In the genomic region with DNA sequence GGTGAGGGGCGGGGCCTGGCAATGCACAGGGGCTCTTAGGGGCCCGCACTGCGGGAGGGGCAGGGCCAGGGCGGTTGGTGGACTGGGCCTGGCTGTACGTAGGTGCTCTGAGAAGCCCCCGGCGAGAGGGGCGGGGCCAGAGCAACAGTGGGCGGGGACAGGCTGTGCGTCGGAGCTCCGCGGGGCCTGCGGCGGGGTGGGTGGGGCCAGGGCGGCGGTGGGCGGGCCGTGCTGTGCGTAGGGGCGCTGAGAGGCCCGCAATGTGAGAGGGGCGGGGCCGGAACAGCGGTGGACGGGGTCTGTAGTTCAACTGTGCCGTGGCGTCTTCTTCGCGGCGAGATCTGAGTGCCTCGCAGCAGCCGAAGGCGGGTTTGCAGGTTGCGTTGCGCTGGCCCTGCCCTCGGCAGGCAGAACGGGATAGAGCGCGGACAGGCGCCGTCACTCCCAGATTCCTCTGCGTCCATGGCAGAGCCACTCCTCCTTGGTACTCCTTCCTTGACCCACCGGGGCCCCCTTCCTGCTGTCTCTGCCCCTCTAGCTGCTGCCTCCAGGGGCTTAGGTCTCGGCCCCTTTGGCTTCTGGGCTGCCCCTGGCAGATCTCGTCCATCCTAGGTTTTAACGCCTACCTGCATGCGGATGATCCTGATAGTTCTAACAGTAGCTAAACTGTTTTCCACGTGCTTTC, we compare ENCODE assay signal across 8 cellular contexts. TPM values are rescaled to one million over a fixed set of nuclear protein-coding genes. Genes with fewer than 3 reads are reported as not detected.
DNase-seq lines count a peak whose midpoint lies in the region; ATAC-seq and TF ChIP-seq lines count a peak whose summit lies in the region.

No MANE protein-coding gene starts in this region.

- H3K79me2 ChIP-seq in parathyroid adenoma = no peaks in the 10 kb centered on the region

- H3K4me1 Mint-ChIP-seq in activated naive CD8-positive, alpha-beta T cell (ENCODE audit: low read depth) = peaks cover 11% of the 10 kb centered on the region

- H3K36me3 ChIP-seq in parathyroid adenoma (ENCODE audit: control insufficient read depth, insufficient read depth, low read length) = no peaks in the 10 kb centered on the region
- no peaks in the 10 kb centered on the region for H3K36me3 ChIP-seq in tibial artery

- no peak overlapping the region for H3K9ac ChIP-seq in parathyroid adenoma

- DNase-seq in GM10266 (ENCODE audit: extremely low spot score) = peak; percentile 95
- DNase-seq in NCI-H1092 (lab: John Stamatoyannopoulos, UW) = peak; percentile 58
- peak; percentile 95 for DNase-seq in Right ventricle myocardium superior
- peak; percentile 90 to 94 for DNase-seq in tibial artery

- intact Hi-C loops in Right ventricle myocardium superior (cut with DNase I) = loop anchor here (2.0 kb wide), 1 partner anchor 34 kb away; a partner anchor contains a TSS
- intact Hi-C loops in tibial artery (cut with DNase I; ENCODE audit: low total_unique reads) = loop anchor here (2.0 kb wide), 1 partner anchor 34 kb away; a partner anchor contains a TSS

- no peaks in the 10 kb centered on the region for H3K36me3 Mint-ChIP-seq in activated naive CD8-positive, alpha-beta T cell

- H3K9me3 Mint-ChIP-seq in activated naive CD8-positive, alpha-beta T cell (ENCODE audit: low read depth) = no peaks in the 10 kb centered on the region

- H3K27me3 ChIP-seq in parathyroid adenoma (ENCODE audit: control insufficient read depth, insufficient read depth, low read length) = no peaks in the 10 kb centered on the region
- H3K27me3 ChIP-seq in tibial artery = peaks cover 0 to 9% of the 10 kb centered on the region in 2 donors

- H3K27ac Mint-ChIP-seq in activated naive CD8-positive, alpha-beta T cell = peak overlapping the region; percentile 93

- no peaks in the 10 kb centered on the region for H3K9me3 ChIP-seq in parathyroid adenoma (ENCODE audit: control insufficient read depth, low read length)
- no peaks in the 10 kb centered on the region for H3K9me3 ChIP-seq in tibial artery

- peak overlapping the region; percentile 89 for H3K4me3 Mint-ChIP-seq in activated naive CD8-positive, alpha-beta T cell

- H3K4me3 ChIP-seq in parathyroid adenoma (ENCODE audit: low read depth, low read length) (peak overlapping the region; percentile 51), tibial artery (peak overlapping the region; percentile 64 to 67)

- peak overlapping the region; percentile 77 for H3K4me2 ChIP-seq in parathyroid adenoma (ENCODE audit: low read length)

- peak overlapping the region; percentile 61 for H3K27ac ChIP-seq in parathyroid adenoma
- peak overlapping the region; percentile 66 to 76 for H3K27ac ChIP-seq in tibial artery

- peak overlapping the region; percentile 85 for H2AFZ ChIP-seq in parathyroid adenoma

- no peaks in the 10 kb centered on the region for H3K4me1 ChIP-seq in parathyroid adenoma
- peaks cover 0 to 25% (median 19%) of the 10 kb centered on the region in 4 donors for H3K4me1 ChIP-seq in tibial artery

- TF ChIP-seq CTCF in GM10266 (IDR thresholded peaks at IDR 0.05; ENCODE audit: control insufficient read depth, insufficient read depth, low read depth, missing control alignments) (no peak), parathyroid adenoma (IDR thresholded peaks at IDR 0.05) (no peak), tibial artery (IDR thresholded peaks at IDR 0.05) (no peak)

- ATAC-seq in HG02610 (IDR thresholded peaks at IDR 0.05; ENCODE audit: unreplicated experiment) (peak; percentile 69), SK-N-SH treated with all-trans-retinoic acid at 6 μM for 48 hours (peak; percentile 90), Right ventricle myocardium superior (ENCODE audit: poor library complexity) (peak; percentile 94)

- H3K27me3 Mint-ChIP-seq in activated naive CD8-positive, alpha-beta T cell = no peaks in the 10 kb centered on the region

TF ChIP-seq in SK-N-SH treated with all-trans-retinoic acid at 6 μM for 48 hours, 23 proteins besides CTCF, POLR2A, EP300 and RAD21:
- TF ChIP-seq, protein P1, sequence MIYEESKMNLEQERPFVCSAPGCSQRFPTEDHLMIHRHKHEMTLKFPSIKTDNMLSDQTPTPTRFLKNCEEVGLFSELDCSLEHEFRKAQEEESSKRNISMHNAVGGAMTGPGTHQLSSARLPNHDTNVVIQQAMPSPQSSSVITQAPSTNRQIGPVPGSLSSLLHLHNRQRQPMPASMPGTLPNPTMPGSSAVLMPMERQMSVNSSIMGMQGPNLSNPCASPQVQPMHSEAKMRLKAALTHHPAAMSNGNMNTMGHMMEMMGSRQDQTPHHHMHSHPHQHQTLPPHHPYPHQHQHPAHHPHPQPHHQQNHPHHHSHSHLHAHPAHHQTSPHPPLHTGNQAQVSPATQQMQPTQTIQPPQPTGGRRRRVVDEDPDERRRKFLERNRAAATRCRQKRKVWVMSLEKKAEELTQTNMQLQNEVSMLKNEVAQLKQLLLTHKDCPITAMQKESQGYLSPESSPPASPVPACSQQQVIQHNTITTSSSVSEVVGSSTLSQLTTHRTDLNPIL (CRISPR knock-in tag; IDR thresholded peaks at IDR 0.05; ENCODE audit: low read depth) = no peak
- TF ChIP-seq ZFP3 (CRISPR knock-in tag; IDR thresholded peaks at IDR 0.05) (no peak), ZFP30 (CRISPR knock-in tag; IDR thresholded peaks at IDR 0.05) (no peak), GLIS3 (CRISPR knock-in tag; IDR thresholded peaks at IDR 0.05) (no peak), ESRRG (CRISPR knock-in tag; IDR thresholded peaks at IDR 0.05) (no peak), CSDC2 (CRISPR knock-in tag; IDR thresholded peaks at IDR 0.05) (no peak), BACH2 (CRISPR knock-in tag; IDR thresholded peaks at IDR 0.05; ENCODE audit: borderline replicate concordance) (no peak), SNAI2 (CRISPR knock-in tag; IDR thresholded peaks at IDR 0.05) (no peak), TOX (CRISPR knock-in tag; IDR thresholded peaks at IDR 0.05; ENCODE audit: borderline replicate concordance) (no peak), ZC3H10 (CRISPR knock-in tag; IDR thresholded peaks at IDR 0.05) (no peak), ARNTL (CRISPR knock-in tag; IDR thresholded peaks at IDR 0.05; ENCODE audit: borderline replicate concordance, low read depth) (no peak), TCF4 (CRISPR knock-in tag; IDR thresholded peaks at IDR 0.05; ENCODE audit: borderline replicate concordance) (no peak)
- TF ChIP-seq, protein P2, sequence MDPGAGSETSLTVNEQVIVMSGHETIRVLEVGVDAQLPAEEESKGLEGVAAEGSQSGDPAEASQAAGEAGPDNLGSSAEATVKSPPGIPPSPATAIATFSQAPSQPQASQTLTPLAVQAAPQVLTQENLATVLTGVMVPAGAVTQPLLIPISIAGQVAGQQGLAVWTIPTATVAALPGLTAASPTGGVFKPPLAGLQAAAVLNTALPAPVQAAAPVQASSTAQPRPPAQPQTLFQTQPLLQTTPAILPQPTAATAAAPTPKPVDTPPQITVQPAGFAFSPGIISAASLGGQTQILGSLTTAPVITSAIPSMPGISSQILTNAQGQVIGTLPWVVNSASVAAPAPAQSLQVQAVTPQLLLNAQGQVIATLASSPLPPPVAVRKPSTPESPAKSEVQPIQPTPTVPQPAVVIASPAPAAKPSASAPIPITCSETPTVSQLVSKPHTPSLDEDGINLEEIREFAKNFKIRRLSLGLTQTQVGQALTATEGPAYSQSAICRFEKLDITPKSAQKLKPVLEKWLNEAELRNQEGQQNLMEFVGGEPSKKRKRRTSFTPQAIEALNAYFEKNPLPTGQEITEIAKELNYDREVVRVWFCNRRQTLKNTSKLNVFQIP (CRISPR knock-in tag; IDR thresholded peaks at IDR 0.05; ENCODE audit: borderline replicate concordance, low read depth) = no peak
- TF ChIP-seq, protein P3, sequence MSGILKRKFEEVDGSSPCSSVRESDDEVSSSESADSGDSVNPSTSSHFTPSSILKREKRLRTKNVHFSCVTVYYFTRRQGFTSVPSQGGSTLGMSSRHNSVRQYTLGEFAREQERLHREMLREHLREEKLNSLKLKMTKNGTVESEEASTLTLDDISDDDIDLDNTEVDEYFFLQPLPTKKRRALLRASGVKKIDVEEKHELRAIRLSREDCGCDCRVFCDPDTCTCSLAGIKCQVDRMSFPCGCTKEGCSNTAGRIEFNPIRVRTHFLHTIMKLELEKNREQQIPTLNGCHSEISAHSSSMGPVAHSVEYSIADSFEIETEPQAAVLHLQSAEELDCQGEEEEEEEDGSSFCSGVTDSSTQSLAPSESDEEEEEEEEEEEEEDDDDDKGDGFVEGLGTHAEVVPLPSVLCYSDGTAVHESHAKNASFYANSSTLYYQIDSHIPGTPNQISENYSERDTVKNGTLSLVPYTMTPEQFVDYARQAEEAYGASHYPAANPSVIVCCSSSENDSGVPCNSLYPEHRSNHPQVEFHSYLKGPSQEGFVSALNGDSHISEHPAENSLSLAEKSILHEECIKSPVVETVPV (CRISPR knock-in tag; IDR thresholded peaks at IDR 0.05) = no peak

RNA-seq across cellular contexts. Expression of a gene that starts 33.2 kb away (rescaled TPM):
- total RNA-seq in Right ventricle myocardium superior = 4.1 TPM

Comparison
In these comparisons a context has a peak if more than half of its experiments do, and no peak if none do; other contexts are left out.
1. Peak in every context shown above with its lines: DNase-seq, ATAC-seq, H3K4me3 ChIP-seq and H3K27ac ChIP-seq.